In genomic region chr19:29528946-29529645, GRCh38 we compare ENCODE assay signal across 10 cellular contexts. TPM values are rescaled to one million over a fixed set of nuclear protein-coding genes. Genes with fewer than 3 reads are reported as not detected.
DNase-seq lines count a peak whose midpoint lies in the region; ATAC-seq and TF ChIP-seq lines count a peak whose summit lies in the region.
"Had no signal": no experiment of that assay in that cellular context is flagged by ENCODE, and none has a peak within 500 bp of the region (broad histone marks: within the 10 kb centered on the region; RNA-seq: fewer than 3 reads in every experiment).

No MANE protein-coding gene starts in this region.

- H3K9me2 ChIP-seq in PC-3 (replicated peaks; ENCODE audit: low read length) (no peaks in the 10 kb centered on the region), hepatocyte (replicated peaks; ENCODE audit: insufficient read depth) (no peaks in the 10 kb centered on the region)

- intact Hi-C loops in PC-3 (cut with micrococcal nuclease) (loop anchor here (5.0 kb wide), 1 partner anchor 62 kb away; no protein-coding TSS in a partner anchor), spleen (cut with DNase I; ENCODE audit: low total_unique reads) (no loop called here), esophagus squamous epithelium (cut with DNase I) (no loop called here)

- no peaks in the 10 kb centered on the region for H3K4me1 ChIP-seq in PC-3 (ENCODE audit: insufficient read depth, low read length)
- H3K4me1 ChIP-seq in hepatocyte (ENCODE audit: insufficient read depth) = peaks cover 11% of the 10 kb centered on the region
- peaks cover 24 to 62% (median 50%) of the 10 kb centered on the region in 6 donors for H3K4me1 ChIP-seq in spleen
- H3K4me1 ChIP-seq in esophagus squamous epithelium = peaks cover 30 to 58% (median 34%) of the 10 kb centered on the region in 3 donors

- H3K27me3 ChIP-seq in PC-3 (ENCODE audit: low read length) (peaks cover 31% of the 10 kb centered on the region), hepatocyte (peaks cover 83% of the 10 kb centered on the region), spleen (replicated peaks in 1 of 7) (peaks cover 15 to 100% (median 87%) of the 10 kb centered on the region in 7 donors), esophagus squamous epithelium (peaks cover 16 to 100% (median 43%) of the 10 kb centered on the region in 4 donors)

- H3K27me3 Mint-ChIP-seq in activated T-cell treated with anti-CD3 and anti-CD28 coated beads, Interleukin-2, amount 50 U/mL, for 4 hours (ENCODE audit: low read depth) = peaks cover 69% of the 10 kb centered on the region

- H3K4me3 Mint-ChIP-seq in activated T-cell treated with anti-CD3 and anti-CD28 coated beads, Interleukin-2, amount 50 U/mL, for 4 hours = peak overlapping the region; percentile 56

- TF ChIP-seq CTCF in PC-3 (conservative IDR thresholded peaks at IDR 0.05; ENCODE audit: low read depth, low read length) = no peak
- TF ChIP-seq CTCF in hepatocyte (IDR thresholded peaks at IDR 0.05; ENCODE audit: poor library complexity) = no peak
- TF ChIP-seq CTCF in spleen (IDR thresholded peaks at IDR 0.05 in 8 of 11, conservative IDR thresholded peaks at IDR 0.05 in 3 of 11) = no peak
- TF ChIP-seq CTCF in esophagus squamous epithelium (IDR thresholded peaks at IDR 0.05) = no peak

- H3K79me2 ChIP-seq in PC-3 (ENCODE audit: low read length) (no peaks in the 10 kb centered on the region), hepatocyte (no peaks in the 10 kb centered on the region)

- CTCF ChIA-PET in PC-3 (lab: Charles Lee) = no interaction called here

- peak overlapping the region; percentile 61; the same call in 1 of the 2 replicates for H2AFZ ChIP-seq in PC-3 (ENCODE audit: low read length)
- peak overlapping the region; percentile 16 for H2AFZ ChIP-seq in hepatocyte

- H3K9ac ChIP-seq in PC-3 (ENCODE audit: low read length) = no peak overlapping the region

- POLR2A ChIA-PET in PC-3 (lab: Charles Lee; ENCODE audit: unreplicated experiment) = no interaction called here

- H3K27ac ChIP-seq in PC-3 (ENCODE audit: low read length) = no peak overlapping the region
- no peak overlapping the region for H3K27ac ChIP-seq in hepatocyte
- no peak overlapping the region for H3K27ac ChIP-seq in spleen
- H3K27ac ChIP-seq in esophagus squamous epithelium = no peak overlapping the region
- H3K27ac ChIP-seq: prostate gland had no signal

- no peaks in the 10 kb centered on the region for H3F3A ChIP-seq in PC-3 (ENCODE audit: low read length, unreplicated experiment)

- no peak for DNase-seq in activated T-cell treated with anti-CD3 and anti-CD28 coated beads, Interleukin-2, amount 50 U/mL, for 4 hours
- DNase-seq in activated T-cell treated with anti-CD3 and anti-CD28 coated beads, Interleukin-2, amount 50 U/mL, for 1 hour = no peak
- no peak for DNase-seq in PC-3
- peak; percentile 51 for DNase-seq in hepatocyte (ENCODE audit: low spot score)
- DNase-seq in spleen = peak; percentile 40
- no peak for DNase-seq in esophagus squamous epithelium (lab: John Stamatoyannopoulos, UW)
- DNase-seq in NCI-H187 treated with DMSO at 0.1 percent for 48 hours (lab: John Stamatoyannopoulos, UW) = no peak
- DNase-seq: AML-193 had no signal

- H3K36me3 ChIP-seq in PC-3 (ENCODE audit: low read depth, low read length) = no peaks in the 10 kb centered on the region
- no peaks in the 10 kb centered on the region for H3K36me3 ChIP-seq in hepatocyte (replicated peaks; ENCODE audit: insufficient read depth, low read depth)
- H3K36me3 ChIP-seq in spleen = no peaks in the 10 kb centered on the region
- H3K36me3 ChIP-seq in esophagus squamous epithelium = no peaks in the 10 kb centered on the region
- H3K36me3 ChIP-seq: prostate gland had no signal

- H3K9me3 ChIP-seq in PC-3 (ENCODE audit: low read length) (no peaks in the 10 kb centered on the region), hepatocyte (ENCODE audit: low read depth) (no peaks in the 10 kb centered on the region), spleen (peaks cover 0 to 17% (median 0%) of the 10 kb centered on the region in 8 donors), esophagus squamous epithelium (no peaks in the 10 kb centered on the region)
- H3K9me3 ChIP-seq: prostate gland had no signal

- peak in 1 of 2 donors; percentile 8 for ATAC-seq in activated T-cell treated with anti-CD3 and anti-CD28 coated beads, Interleukin-2, amount 50 U/mL, for 4 hours
- ATAC-seq in PC-3 (peak; percentile 23; the same call in 1 of the 2 replicates), HG03342 (IDR thresholded peaks at IDR 0.05; ENCODE audit: unreplicated experiment) (no peak)

- H4K20me1 ChIP-seq in PC-3 (ENCODE audit: low read length) (no peaks in the 10 kb centered on the region), hepatocyte (ENCODE audit: insufficient read depth, poor library complexity, severe bottlenecking) (no peaks in the 10 kb centered on the region)

- H3K4me2 ChIP-seq in PC-3 (ENCODE audit: low read length) (peak overlapping the region; percentile 80), hepatocyte (peak overlapping the region; percentile 77)

- H3K4me3 ChIP-seq in PC-3 (ENCODE audit: low read length) (peak overlapping the region; percentile 54; the same call in 1 of the 2 replicates), hepatocyte (no peak overlapping the region), spleen (peak overlapping the region in 6 of 8 donors; percentile 3 to 62 (median 25)), esophagus squamous epithelium (peak overlapping the region in 2 of 4 donors; percentile 33 to 57)
- H3K4me3 ChIP-seq: prostate gland had no signal

- peaks cover 31% of the 10 kb centered on the region for H3K4me1 Mint-ChIP-seq in activated T-cell treated with anti-CD3 and anti-CD28 coated beads, Interleukin-2, amount 50 U/mL, for 4 hours (ENCODE audit: low read depth)

- TF ChIP-seq POLR2A in spleen (IDR thresholded peaks at IDR 0.05) (no peak), esophagus squamous epithelium (IDR thresholded peaks at IDR 0.05) (no peak)

- no peaks in the 10 kb centered on the region for H3K9me3 Mint-ChIP-seq in activated T-cell treated with anti-CD3 and anti-CD28 coated beads, Interleukin-2, amount 50 U/mL, for 4 hours

- no TSS peak for BruUV-seq in PC-3 (replicated peaks; lab: Mats Ljungman, UMichigan)

- no peaks in the 10 kb centered on the region for H3K36me3 Mint-ChIP-seq in activated T-cell treated with anti-CD3 and anti-CD28 coated beads, Interleukin-2, amount 50 U/mL, for 4 hours (ENCODE audit: insufficient read depth)

- WGBS in hepatocyte (ENCODE audit: low lambda C conversion rate, missing lambda C conversion rate) = 9% methylated on average over 39 of the region's 39 CpGs
- 3 to 9% (median 6%) methylated on average over 36 to 39 of the region's 39 CpGs for whole genome bisulfite sequencing in spleen, 5 donors
- 0 to 6% methylated on average over 5 to 23 of the region's 39 CpGs for WGBS in esophagus squamous epithelium, 2 donors

RNA-seq across cellular contexts. Expression of gene VSTM2B, which starts 3.3 kb away (rescaled TPM):
- not detected for total RNA-seq in activated T-cell treated with anti-CD3 and anti-CD28 coated beads, Interleukin-2, amount 50 U/mL, for 4 hours
- total RNA-seq in PC-3 (2014; rRNA removed) (not detected in 2 replicates), hepatocyte (0.47 and 1.2 TPM in 2 replicates), spleen (not detected), esophagus squamous epithelium (not detected)
- polyA plus RNA-seq in hepatocyte (0.34 and 1.1 TPM in 2 replicates), spleen (not detected)
- total RNA-seq: prostate gland had no signal

Comparison
In these comparisons a context has a peak if more than half of its experiments do, and no peak if none do; other contexts are left out.
1. DNase-seq: peak in hepatocyte (single experiment) and spleen (single experiment); none in activated T-cell treated with anti-CD3 and anti-CD28 coated beads, Interleukin-2, amount 50 U/mL, for 4 hours (single experiment), activated T-cell treated with anti-CD3 and anti-CD28 coated beads, Interleukin-2, amount 50 U/mL, for 1 hour (single experiment), PC-3 (single experiment), esophagus squamous epithelium (single experiment) and NCI-H187 treated with DMSO at 0.1 percent for 48 hours (single experiment).